Comparison of ENCODE assay signal across 1 cellular context in the genomic region with DNA sequence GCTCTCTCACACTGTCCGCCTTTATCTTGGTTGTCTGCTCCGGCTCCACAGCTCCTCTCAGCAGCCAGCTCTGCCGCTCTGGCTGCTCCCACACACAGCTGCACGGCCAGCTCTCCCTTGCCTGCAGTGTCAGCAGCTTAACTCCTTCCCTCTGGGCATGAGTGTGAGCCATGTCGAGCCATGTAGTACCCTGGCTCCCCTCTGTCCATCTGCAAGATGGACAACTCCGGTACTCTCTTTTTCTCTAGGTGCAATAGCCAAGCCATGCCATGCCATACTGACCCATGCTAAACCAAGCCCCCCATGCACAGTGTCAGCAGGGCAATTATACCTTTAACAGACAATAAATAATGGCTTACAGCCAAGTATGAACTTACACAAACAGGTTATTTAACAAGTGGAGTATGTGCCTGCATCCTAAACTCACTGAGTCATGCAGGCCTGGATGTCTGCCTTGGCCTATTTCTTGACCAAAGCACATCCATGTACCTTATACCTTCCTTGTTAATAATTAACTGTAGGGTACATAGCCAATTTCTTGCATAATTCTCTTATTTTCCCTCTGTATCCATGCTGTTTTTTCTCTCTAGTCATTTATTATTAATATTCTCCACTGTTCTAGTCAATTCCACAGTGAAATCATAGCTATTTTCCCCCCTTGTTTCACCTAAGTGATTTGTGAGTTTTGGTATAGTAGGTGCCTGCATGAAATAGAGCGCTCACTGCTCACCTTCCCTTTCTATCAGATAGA.
TF ChIP-seq lines count a peak whose summit lies in the region.

No MANE protein-coding gene starts in this region.

TF ChIP-seq in HepG2, 621 proteins besides CTCF, POLR2A, EP300 and RAD21 (continued from another document and continues in another):
- TF ChIP-seq, protein P1, sequence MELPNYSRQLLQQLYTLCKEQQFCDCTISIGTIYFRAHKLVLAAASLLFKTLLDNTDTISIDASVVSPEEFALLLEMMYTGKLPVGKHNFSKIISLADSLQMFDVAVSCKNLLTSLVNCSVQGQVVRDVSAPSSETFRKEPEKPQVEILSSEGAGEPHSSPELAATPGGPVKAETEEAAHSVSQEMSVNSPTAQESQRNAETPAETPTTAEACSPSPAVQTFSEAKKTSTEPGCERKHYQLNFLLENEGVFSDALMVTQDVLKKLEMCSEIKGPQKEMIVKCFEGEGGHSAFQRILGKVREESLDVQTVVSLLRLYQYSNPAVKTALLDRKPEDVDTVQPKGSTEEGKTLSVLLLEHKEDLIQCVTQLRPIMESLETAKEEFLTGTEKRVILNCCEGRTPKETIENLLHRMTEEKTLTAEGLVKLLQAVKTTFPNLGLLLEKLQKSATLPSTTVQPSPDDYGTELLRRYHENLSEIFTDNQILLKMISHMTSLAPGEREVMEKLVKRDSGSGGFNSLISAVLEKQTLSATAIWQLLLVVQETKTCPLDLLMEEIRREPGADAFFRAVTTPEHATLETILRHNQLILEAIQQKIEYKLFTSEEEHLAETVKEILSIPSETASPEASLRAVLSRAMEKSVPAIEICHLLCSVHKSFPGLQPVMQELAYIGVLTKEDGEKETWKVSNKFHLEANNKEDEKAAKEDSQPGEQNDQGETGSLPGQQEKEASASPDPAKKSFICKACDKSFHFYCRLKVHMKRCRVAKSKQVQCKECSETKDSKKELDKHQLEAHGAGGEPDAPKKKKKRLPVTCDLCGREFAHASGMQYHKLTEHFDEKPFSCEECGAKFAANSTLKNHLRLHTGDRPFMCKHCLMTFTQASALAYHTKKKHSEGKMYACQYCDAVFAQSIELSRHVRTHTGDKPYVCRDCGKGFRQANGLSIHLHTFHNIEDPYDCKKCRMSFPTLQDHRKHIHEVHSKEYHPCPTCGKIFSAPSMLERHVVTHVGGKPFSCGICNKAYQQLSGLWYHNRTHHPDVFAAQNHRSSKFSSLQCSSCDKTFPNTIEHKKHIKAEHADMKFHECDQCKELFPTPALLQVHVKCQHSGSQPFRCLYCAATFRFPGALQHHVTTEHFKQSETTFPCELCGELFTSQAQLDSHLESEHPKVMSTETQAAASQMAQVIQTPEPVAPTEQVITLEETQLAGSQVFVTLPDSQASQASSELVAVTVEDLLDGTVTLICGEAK (IDR thresholded peaks at IDR 0.05): no peak
- TF ChIP-seq, protein P1 (CRISPR knock-in tag; IDR thresholded peaks at IDR 0.05): no peak
- TF ChIP-seq, protein P2, sequence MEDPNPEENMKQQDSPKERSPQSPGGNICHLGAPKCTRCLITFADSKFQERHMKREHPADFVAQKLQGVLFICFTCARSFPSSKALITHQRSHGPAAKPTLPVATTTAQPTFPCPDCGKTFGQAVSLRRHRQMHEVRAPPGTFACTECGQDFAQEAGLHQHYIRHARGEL (CRISPR knock-in tag; IDR thresholded peaks at IDR 0.05): no peak
- TF ChIP-seq SAFB2 (CRISPR knock-in tag; IDR thresholded peaks at IDR 0.05; ENCODE audit: borderline replicate concordance, low read depth): no peak
- TF ChIP-seq MBNL3 (CRISPR knock-in tag; conservative IDR thresholded peaks at IDR 0.05): no peak
- TF ChIP-seq ZNF496 (CRISPR knock-in tag; IDR thresholded peaks at IDR 0.05; ENCODE audit: insufficient replicate concordance): no peak
- TF ChIP-seq YEATS2 (CRISPR knock-in tag; IDR thresholded peaks at IDR 0.05; ENCODE audit: borderline replicate concordance): peak; percentile 48; the same call in 1 of the 2 replicates
- TF ChIP-seq FIP1L1 (IDR thresholded peaks at IDR 0.05; ENCODE audit: borderline replicate concordance, insufficient read depth, low read depth, low read length): no peak
- TF ChIP-seq, protein P3, sequence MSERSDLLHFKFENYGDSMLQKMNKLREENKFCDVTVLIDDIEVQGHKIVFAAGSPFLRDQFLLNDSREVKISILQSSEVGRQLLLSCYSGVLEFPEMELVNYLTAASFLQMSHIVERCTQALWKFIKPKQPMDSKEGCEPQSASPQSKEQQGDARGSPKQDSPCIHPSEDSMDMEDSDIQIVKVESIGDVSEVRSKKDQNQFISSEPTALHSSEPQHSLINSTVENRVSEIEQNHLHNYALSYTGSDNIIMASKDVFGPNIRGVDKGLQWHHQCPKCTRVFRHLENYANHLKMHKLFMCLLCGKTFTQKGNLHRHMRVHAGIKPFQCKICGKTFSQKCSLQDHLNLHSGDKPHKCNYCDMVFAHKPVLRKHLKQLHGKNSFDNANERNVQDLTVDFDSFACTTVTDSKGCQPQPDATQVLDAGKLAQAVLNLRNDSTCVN (CRISPR knock-in tag; IDR thresholded peaks at IDR 0.05; ENCODE audit: borderline replicate concordance): no peak; the same call in 1 of the 2 replicates
- TF ChIP-seq, protein P4, sequence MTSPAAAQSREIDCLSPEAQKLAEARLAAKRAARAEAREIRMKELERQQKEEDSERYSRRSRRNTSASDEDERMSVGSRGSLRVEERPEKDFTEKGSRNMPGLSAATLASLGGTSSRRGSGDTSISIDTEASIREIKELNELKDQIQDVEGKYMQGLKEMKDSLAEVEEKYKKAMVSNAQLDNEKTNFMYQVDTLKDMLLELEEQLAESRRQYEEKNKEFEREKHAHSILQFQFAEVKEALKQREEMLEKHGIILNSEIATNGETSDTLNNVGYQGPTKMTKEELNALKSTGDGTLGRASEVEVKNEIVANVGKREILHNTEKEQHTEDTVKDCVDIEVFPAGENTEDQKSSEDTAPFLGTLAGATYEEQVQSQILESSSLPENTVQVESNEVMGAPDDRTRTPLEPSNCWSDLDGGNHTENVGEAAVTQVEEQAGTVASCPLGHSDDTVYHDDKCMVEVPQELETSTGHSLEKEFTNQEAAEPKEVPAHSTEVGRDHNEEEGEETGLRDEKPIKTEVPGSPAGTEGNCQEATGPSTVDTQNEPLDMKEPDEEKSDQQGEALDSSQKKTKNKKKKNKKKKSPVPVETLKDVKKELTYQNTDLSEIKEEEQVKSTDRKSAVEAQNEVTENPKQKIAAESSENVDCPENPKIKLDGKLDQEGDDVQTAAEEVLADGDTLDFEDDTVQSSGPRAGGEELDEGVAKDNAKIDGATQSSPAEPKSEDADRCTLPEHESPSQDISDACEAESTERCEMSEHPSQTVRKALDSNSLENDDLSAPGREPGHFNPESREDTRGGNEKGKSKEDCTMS (CRISPR knock-in tag; conservative IDR thresholded peaks at IDR 0.05): no peak
- TF ChIP-seq, protein P5, sequence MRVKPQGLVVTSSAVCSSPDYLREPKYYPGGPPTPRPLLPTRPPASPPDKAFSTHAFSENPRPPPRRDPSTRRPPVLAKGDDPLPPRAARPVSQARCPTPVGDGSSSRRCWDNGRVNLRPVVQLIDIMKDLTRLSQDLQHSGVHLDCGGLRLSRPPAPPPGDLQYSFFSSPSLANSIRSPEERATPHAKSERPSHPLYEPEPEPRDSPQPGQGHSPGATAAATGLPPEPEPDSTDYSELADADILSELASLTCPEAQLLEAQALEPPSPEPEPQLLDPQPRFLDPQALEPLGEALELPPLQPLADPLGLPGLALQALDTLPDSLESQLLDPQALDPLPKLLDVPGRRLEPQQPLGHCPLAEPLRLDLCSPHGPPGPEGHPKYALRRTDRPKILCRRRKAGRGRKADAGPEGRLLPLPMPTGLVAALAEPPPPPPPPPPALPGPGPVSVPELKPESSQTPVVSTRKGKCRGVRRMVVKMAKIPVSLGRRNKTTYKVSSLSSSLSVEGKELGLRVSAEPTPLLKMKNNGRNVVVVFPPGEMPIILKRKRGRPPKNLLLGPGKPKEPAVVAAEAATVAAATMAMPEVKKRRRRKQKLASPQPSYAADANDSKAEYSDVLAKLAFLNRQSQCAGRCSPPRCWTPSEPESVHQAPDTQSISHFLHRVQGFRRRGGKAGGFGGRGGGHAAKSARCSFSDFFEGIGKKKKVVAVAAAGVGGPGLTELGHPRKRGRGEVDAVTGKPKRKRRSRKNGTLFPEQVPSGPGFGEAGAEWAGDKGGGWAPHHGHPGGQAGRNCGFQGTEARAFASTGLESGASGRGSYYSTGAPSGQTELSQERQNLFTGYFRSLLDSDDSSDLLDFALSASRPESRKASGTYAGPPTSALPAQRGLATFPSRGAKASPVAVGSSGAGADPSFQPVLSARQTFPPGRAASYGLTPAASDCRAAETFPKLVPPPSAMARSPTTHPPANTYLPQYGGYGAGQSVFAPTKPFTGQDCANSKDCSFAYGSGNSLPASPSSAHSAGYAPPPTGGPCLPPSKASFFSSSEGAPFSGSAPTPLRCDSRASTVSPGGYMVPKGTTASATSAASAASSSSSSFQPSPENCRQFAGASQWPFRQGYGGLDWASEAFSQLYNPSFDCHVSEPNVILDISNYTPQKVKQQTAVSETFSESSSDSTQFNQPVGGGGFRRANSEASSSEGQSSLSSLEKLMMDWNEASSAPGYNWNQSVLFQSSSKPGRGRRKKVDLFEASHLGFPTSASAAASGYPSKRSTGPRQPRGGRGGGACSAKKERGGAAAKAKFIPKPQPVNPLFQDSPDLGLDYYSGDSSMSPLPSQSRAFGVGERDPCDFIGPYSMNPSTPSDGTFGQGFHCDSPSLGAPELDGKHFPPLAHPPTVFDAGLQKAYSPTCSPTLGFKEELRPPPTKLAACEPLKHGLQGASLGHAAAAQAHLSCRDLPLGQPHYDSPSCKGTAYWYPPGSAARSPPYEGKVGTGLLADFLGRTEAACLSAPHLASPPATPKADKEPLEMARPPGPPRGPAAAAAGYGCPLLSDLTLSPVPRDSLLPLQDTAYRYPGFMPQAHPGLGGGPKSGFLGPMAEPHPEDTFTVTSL (CRISPR knock-in tag; IDR thresholded peaks at IDR 0.05; ENCODE audit: borderline replicate concordance): peak; percentile 81; the same call in 1 of the 2 replicates
- TF ChIP-seq, protein P6, sequence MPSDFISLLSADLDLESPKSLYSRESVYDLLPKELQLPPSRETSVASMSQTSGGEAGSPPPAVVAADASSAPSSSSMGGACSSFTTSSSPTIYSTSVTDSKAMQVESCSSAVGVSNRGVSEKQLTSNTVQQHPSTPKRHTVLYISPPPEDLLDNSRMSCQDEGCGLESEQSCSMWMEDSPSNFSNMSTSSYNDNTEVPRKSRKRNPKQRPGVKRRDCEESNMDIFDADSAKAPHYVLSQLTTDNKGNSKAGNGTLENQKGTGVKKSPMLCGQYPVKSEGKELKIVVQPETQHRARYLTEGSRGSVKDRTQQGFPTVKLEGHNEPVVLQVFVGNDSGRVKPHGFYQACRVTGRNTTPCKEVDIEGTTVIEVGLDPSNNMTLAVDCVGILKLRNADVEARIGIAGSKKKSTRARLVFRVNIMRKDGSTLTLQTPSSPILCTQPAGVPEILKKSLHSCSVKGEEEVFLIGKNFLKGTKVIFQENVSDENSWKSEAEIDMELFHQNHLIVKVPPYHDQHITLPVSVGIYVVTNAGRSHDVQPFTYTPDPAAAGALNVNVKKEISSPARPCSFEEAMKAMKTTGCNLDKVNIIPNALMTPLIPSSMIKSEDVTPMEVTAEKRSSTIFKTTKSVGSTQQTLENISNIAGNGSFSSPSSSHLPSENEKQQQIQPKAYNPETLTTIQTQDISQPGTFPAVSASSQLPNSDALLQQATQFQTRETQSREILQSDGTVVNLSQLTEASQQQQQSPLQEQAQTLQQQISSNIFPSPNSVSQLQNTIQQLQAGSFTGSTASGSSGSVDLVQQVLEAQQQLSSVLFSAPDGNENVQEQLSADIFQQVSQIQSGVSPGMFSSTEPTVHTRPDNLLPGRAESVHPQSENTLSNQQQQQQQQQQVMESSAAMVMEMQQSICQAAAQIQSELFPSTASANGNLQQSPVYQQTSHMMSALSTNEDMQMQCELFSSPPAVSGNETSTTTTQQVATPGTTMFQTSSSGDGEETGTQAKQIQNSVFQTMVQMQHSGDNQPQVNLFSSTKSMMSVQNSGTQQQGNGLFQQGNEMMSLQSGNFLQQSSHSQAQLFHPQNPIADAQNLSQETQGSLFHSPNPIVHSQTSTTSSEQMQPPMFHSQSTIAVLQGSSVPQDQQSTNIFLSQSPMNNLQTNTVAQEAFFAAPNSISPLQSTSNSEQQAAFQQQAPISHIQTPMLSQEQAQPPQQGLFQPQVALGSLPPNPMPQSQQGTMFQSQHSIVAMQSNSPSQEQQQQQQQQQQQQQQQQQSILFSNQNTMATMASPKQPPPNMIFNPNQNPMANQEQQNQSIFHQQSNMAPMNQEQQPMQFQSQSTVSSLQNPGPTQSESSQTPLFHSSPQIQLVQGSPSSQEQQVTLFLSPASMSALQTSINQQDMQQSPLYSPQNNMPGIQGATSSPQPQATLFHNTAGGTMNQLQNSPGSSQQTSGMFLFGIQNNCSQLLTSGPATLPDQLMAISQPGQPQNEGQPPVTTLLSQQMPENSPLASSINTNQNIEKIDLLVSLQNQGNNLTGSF (CRISPR knock-in tag; IDR thresholded peaks at IDR 0.05): no peak
- no peak for TF ChIP-seq ZNF564 (CRISPR knock-in tag; IDR thresholded peaks at IDR 0.05)
- no peak for TF ChIP-seq ZNF263 (CRISPR knock-in tag; IDR thresholded peaks at IDR 0.05)
- TF ChIP-seq JUND (CRISPR knock-in tag; IDR thresholded peaks at IDR 0.05): peak; percentile 54; the same call in 1 of the 2 replicates
- TF ChIP-seq, protein P7, sequence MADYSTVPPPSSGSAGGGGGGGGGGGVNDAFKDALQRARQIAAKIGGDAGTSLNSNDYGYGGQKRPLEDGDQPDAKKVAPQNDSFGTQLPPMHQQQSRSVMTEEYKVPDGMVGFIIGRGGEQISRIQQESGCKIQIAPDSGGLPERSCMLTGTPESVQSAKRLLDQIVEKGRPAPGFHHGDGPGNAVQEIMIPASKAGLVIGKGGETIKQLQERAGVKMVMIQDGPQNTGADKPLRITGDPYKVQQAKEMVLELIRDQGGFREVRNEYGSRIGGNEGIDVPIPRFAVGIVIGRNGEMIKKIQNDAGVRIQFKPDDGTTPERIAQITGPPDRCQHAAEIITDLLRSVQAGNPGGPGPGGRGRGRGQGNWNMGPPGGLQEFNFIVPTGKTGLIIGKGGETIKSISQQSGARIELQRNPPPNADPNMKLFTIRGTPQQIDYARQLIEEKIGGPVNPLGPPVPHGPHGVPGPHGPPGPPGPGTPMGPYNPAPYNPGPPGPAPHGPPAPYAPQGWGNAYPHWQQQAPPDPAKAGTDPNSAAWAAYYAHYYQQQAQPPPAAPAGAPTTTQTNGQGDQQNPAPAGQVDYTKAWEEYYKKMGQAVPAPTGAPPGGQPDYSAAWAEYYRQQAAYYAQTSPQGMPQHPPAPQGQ (CRISPR knock-in tag; IDR thresholded peaks at IDR 0.05; ENCODE audit: borderline replicate concordance): no peak
